Comparison of ENCODE assay signal across 1 cellular context in the genomic region with DNA sequence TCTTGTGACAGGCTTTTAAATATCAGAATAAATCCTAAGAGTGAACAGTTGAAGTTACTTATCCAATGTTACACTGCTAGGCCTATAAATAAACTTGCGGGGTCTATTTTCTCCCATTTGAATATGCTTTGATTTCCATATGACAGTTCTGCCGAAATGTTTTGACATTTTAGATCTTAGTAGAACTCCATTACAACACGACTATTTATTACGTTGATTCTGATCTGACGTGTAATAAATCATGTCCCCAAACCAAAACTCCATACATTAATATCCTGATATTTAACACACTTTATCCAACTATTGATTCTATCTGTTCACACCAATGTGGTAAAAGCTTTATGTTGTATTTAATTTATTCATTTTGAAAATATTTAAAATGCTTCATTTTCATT.
A peak's percentile ranks its signal among the peaks of the same experiment; 100 is the strongest.
TF ChIP-seq lines count a peak whose summit lies in the region.

No MANE protein-coding gene starts in this region.

TF ChIP-seq in GM12878, 131 proteins besides CTCF, POLR2A, EP300 and RAD21:
- no peak for TF ChIP-seq TBL1XR1 (IDR thresholded peaks at IDR 0.05; ENCODE audit: low read depth, low read length)
- TF ChIP-seq, protein P1, sequence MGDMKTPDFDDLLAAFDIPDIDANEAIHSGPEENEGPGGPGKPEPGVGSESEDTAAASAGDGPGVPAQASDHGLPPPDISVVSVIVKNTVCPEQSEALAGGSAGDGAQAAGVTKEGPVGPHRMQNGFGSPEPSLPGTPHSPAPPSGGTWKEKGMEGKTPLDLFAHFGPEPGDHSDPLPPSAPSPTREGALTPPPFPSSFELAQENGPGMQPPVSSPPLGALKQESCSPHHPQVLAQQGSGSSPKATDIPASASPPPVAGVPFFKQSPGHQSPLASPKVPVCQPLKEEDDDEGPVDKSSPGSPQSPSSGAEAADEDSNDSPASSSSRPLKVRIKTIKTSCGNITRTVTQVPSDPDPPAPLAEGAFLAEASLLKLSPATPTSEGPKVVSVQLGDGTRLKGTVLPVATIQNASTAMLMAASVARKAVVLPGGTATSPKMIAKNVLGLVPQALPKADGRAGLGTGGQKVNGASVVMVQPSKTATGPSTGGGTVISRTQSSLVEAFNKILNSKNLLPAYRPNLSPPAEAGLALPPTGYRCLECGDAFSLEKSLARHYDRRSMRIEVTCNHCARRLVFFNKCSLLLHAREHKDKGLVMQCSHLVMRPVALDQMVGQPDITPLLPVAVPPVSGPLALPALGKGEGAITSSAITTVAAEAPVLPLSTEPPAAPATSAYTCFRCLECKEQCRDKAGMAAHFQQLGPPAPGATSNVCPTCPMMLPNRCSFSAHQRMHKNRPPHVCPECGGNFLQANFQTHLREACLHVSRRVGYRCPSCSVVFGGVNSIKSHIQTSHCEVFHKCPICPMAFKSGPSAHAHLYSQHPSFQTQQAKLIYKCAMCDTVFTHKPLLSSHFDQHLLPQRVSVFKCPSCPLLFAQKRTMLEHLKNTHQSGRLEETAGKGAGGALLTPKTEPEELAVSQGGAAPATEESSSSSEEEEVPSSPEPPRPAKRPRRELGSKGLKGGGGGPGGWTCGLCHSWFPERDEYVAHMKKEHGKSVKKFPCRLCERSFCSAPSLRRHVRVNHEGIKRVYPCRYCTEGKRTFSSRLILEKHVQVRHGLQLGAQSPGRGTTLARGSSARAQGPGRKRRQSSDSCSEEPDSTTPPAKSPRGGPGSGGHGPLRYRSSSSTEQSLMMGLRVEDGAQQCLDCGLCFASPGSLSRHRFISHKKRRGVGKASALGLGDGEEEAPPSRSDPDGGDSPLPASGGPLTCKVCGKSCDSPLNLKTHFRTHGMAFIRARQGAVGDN (IDR thresholded peaks at IDR 0.05), result no peak
- no peak for TF ChIP-seq POU2F2 (IDR thresholded peaks at IDR 0.05; ENCODE audit: borderline replicate concordance, low read depth, low read length)
- TF ChIP-seq CREB1 (IDR thresholded peaks at IDR 0.05; ENCODE audit: low read depth), result no peak
- 0 out of 2 replicates have a peak, but pooled peaks have one; percentile 3 for TF ChIP-seq GATAD2B (conservative IDR thresholded peaks at IDR 0.05; ENCODE audit: low read depth)
- TF ChIP-seq NFXL1 (IDR thresholded peaks at IDR 0.05; ENCODE audit: borderline replicate concordance), result no peak
- TF ChIP-seq RAD51 (IDR thresholded peaks at IDR 0.05), result no peak
- TF ChIP-seq MYB (IDR thresholded peaks at IDR 0.05; ENCODE audit: borderline replicate concordance, low read depth, low read length), result no peak
- TF ChIP-seq, protein P2, sequence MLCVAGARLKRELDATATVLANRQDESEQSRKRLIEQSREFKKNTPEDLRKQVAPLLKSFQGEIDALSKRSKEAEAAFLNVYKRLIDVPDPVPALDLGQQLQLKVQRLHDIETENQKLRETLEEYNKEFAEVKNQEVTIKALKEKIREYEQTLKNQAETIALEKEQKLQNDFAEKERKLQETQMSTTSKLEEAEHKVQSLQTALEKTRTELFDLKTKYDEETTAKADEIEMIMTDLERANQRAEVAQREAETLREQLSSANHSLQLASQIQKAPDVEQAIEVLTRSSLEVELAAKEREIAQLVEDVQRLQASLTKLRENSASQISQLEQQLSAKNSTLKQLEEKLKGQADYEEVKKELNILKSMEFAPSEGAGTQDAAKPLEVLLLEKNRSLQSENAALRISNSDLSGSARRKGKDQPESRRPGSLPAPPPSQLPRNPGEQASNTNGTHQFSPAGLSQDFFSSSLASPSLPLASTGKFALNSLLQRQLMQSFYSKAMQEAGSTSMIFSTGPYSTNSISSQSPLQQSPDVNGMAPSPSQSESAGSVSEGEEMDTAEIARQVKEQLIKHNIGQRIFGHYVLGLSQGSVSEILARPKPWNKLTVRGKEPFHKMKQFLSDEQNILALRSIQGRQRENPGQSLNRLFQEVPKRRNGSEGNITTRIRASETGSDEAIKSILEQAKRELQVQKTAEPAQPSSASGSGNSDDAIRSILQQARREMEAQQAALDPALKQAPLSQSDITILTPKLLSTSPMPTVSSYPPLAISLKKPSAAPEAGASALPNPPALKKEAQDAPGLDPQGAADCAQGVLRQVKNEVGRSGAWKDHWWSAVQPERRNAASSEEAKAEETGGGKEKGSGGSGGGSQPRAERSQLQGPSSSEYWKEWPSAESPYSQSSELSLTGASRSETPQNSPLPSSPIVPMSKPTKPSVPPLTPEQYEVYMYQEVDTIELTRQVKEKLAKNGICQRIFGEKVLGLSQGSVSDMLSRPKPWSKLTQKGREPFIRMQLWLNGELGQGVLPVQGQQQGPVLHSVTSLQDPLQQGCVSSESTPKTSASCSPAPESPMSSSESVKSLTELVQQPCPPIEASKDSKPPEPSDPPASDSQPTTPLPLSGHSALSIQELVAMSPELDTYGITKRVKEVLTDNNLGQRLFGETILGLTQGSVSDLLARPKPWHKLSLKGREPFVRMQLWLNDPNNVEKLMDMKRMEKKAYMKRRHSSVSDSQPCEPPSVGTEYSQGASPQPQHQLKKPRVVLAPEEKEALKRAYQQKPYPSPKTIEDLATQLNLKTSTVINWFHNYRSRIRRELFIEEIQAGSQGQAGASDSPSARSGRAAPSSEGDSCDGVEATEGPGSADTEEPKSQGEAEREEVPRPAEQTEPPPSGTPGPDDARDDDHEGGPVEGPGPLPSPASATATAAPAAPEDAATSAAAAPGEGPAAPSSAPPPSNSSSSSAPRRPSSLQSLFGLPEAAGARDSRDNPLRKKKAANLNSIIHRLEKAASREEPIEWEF (IDR thresholded peaks at IDR 0.05; ENCODE audit: insufficient replicate concordance, low read depth, low read length), result peak; percentile 9
- 0 out of 2 replicates have a peak, but pooled peaks have one; percentile 7 for TF ChIP-seq NR2C1 (IDR thresholded peaks at IDR 0.05)
- no peak for TF ChIP-seq SMC3 (IDR thresholded peaks at IDR 0.05; ENCODE audit: borderline replicate concordance, low read length)
- TF ChIP-seq, protein P3, sequence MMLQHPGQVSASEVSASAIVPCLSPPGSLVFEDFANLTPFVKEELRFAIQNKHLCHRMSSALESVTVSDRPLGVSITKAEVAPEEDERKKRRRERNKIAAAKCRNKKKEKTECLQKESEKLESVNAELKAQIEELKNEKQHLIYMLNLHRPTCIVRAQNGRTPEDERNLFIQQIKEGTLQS (IDR thresholded peaks at IDR 0.05; ENCODE audit: borderline replicate concordance, extremely low read depth, low read depth, low read length), result no peak
